ENCODE assay signal across 1 cellular context in genomic region chr6:139984317-139984716, GRCh38.
TF ChIP-seq lines count a peak whose summit lies in the region.

No MANE protein-coding gene starts in this region.

TF ChIP-seq in H1, 55 proteins besides CTCF, POLR2A, EP300 and RAD21:
- TF ChIP-seq SUZ12 (IDR thresholded peaks at IDR 0.05; ENCODE audit: low read length): no peak
- TF ChIP-seq EZH2 (IDR thresholded peaks at IDR 0.05; ENCODE audit: low read depth, low read length, severe bottlenecking): no peak
- TF ChIP-seq ZNF274 (IDR thresholded peaks at IDR 0.05; ENCODE audit: borderline replicate concordance, extremely low read depth, low read length): no peak
- TF ChIP-seq EGR1 (IDR thresholded peaks at IDR 0.05; ENCODE audit: borderline replicate concordance, low read depth, low read length): no peak
- TF ChIP-seq CTBP2 (IDR thresholded peaks at IDR 0.05; ENCODE audit: borderline replicate concordance, insufficient read depth, insufficient read length, low read length): no peak
- TF ChIP-seq JUND (IDR thresholded peaks at IDR 0.05; ENCODE audit: low read length): no peak
- TF ChIP-seq BACH1 (IDR thresholded peaks at IDR 0.05; ENCODE audit: low read length): no peak
- no peak for TF ChIP-seq FOSL1 (IDR thresholded peaks at IDR 0.05; ENCODE audit: insufficient read depth, low read depth, low read length)
